In genomic region chr17:74883241-74883750, GRCh38 we compare ENCODE assay signal across 25 cellular contexts. TPM values are rescaled to one million over a fixed set of nuclear protein-coding genes. Genes with fewer than 3 reads are reported as not detected.
"Had no signal": no experiment of that assay in that cellular context is flagged by ENCODE, and none has a peak within 500 bp of the region (broad histone marks: within the 10 kb centered on the region; RNA-seq: fewer than 3 reads in every experiment).

No MANE protein-coding gene starts in this region.

- H3K27ac ChIP-seq: psoas muscle, sigmoid colon, stomach had no signal

- H3K27ac Mint-ChIP-seq: activated CD8-positive, alpha-beta T cell treated with anti-CD3 and anti-CD28 coated beads for 36 hours; activated naive CD8-positive, alpha-beta T cell treated with anti-CD3 and anti-CD28 coated beads for 36 hours; activated T-helper 17 cell treated with anti-CD3 and anti-CD28 coated beads, Interleukin-2, amount 50 U/mL, for 72 hours; memory B cell; stimulated activated effector memory CD8-positive, alpha-beta T cell treated with anti-CD3 and anti-CD28 coated beads, Interleukin-12 subunit alpha, Interleukin-12 subunit beta, amount 100 ng/mL, for 72 hours had no signal

- ATAC-seq: activated CD8-positive, alpha-beta T cell treated with anti-CD3 and anti-CD28 coated beads for 36 hours; activated T-helper 17 cell treated with anti-CD3 and anti-CD28 coated beads, Interleukin-2, amount 50 U/mL, for 72 hours; psoas muscle; stimulated activated effector memory CD8-positive, alpha-beta T cell treated with anti-CD3 and anti-CD28 coated beads, Interleukin-12 subunit alpha, Interleukin-12 subunit beta, amount 100 ng/mL, for 72 hours had no signal

- DNase-seq: activated CD4-positive, alpha-beta T cell treated with anti-CD3 and anti-CD28 coated beads for 48 hours; activated CD4-positive, CD25-positive, alpha-beta regulatory T cell; activated CD8-positive, alpha-beta T cell treated with anti-CD3 and anti-CD28 coated beads for 36 hours; activated naive CD4-positive, alpha-beta T cell; activated naive CD8-positive, alpha-beta T cell treated with anti-CD3 and anti-CD28 coated beads for 36 hours; activated T-cell treated with anti-CD3 and anti-CD28 coated beads, Interleukin-2, amount 50 U/mL, for 1 hour; amygdala; erythroblast; hypothalamus; islet precursor cell; psoas muscle; sigmoid colon; stimulated activated CD4-positive, alpha-beta T cell treated with anti-CD3 and anti-CD28 coated beads, Interleukin-4, amount 100 ng/mL, for 24 hours; stomach; trophoblast cell had no signal

- H3K4me1 ChIP-seq: psoas muscle, sigmoid colon had no signal

- H3K36me3 Mint-ChIP-seq: activated naive CD8-positive, alpha-beta T cell treated with anti-CD3 and anti-CD28 coated beads for 36 hours; memory B cell; stimulated activated effector memory CD8-positive, alpha-beta T cell treated with anti-CD3 and anti-CD28 coated beads, Interleukin-12 subunit alpha, Interleukin-12 subunit beta, amount 100 ng/mL, for 72 hours had no signal

- H3K9me3 ChIP-seq: psoas muscle, sigmoid colon, stomach had no signal

- H3K4me1 Mint-ChIP-seq: activated naive CD8-positive, alpha-beta T cell treated with anti-CD3 and anti-CD28 coated beads for 36 hours; activated T-helper 17 cell treated with anti-CD3 and anti-CD28 coated beads, Interleukin-2, amount 50 U/mL, for 72 hours; memory B cell; stimulated activated effector memory CD8-positive, alpha-beta T cell treated with anti-CD3 and anti-CD28 coated beads, Interleukin-12 subunit alpha, Interleukin-12 subunit beta, amount 100 ng/mL, for 72 hours had no signal

- H3K9me3 Mint-ChIP-seq: activated CD8-positive, alpha-beta T cell treated with anti-CD3 and anti-CD28 coated beads for 36 hours; activated naive CD8-positive, alpha-beta T cell treated with anti-CD3 and anti-CD28 coated beads for 36 hours; activated T-helper 17 cell treated with anti-CD3 and anti-CD28 coated beads, Interleukin-2, amount 50 U/mL, for 72 hours; memory B cell; stimulated activated effector memory CD8-positive, alpha-beta T cell treated with anti-CD3 and anti-CD28 coated beads, Interleukin-12 subunit alpha, Interleukin-12 subunit beta, amount 100 ng/mL, for 72 hours had no signal

- H3K4me3 Mint-ChIP-seq: activated CD8-positive, alpha-beta T cell treated with anti-CD3 and anti-CD28 coated beads for 36 hours; activated naive CD8-positive, alpha-beta T cell treated with anti-CD3 and anti-CD28 coated beads for 36 hours; activated T-helper 17 cell treated with anti-CD3 and anti-CD28 coated beads, Interleukin-2, amount 50 U/mL, for 72 hours; memory B cell; stimulated activated effector memory CD8-positive, alpha-beta T cell treated with anti-CD3 and anti-CD28 coated beads, Interleukin-12 subunit alpha, Interleukin-12 subunit beta, amount 100 ng/mL, for 72 hours had no signal

- H3K4me3 ChIP-seq: psoas muscle, sigmoid colon, stomach had no signal

RNA-seq across cellular contexts. Expression of gene FADS6, which starts 10.1 kb away (rescaled TPM):
- total RNA-seq: activated CD8-positive, alpha-beta T cell treated with anti-CD3 and anti-CD28 coated beads for 36 hours; activated naive CD8-positive, alpha-beta T cell treated with anti-CD3 and anti-CD28 coated beads for 36 hours; activated T-helper 17 cell treated with anti-CD3 and anti-CD28 coated beads, Interleukin-2, amount 50 U/mL, for 72 hours; cardiac septum; mononuclear cell; osteocyte; psoas muscle; sigmoid colon; T-helper 2 cell treated with Interferon-gamma antibody and Interleukin-4, amounts not matched to agents 100 ng/mL and 5 ng/mL, for 36 hours had no signal
- polyA plus RNA-seq: neural cell had no signal

RNA-seq across cellular contexts. Expression of gene GRIN2C, which starts 23.6 kb away (rescaled TPM):
- total RNA-seq: activated CD8-positive, alpha-beta T cell treated with anti-CD3 and anti-CD28 coated beads for 36 hours; activated naive CD8-positive, alpha-beta T cell treated with anti-CD3 and anti-CD28 coated beads for 36 hours; mononuclear cell had no signal

RNA-seq across cellular contexts. Expression of gene USH1G, which starts 39.8 kb away (rescaled TPM):
- total RNA-seq: activated CD8-positive, alpha-beta T cell treated with anti-CD3 and anti-CD28 coated beads for 36 hours; activated naive CD8-positive, alpha-beta T cell treated with anti-CD3 and anti-CD28 coated beads for 36 hours; activated T-helper 17 cell treated with anti-CD3 and anti-CD28 coated beads, Interleukin-2, amount 50 U/mL, for 72 hours; cardiac septum; mononuclear cell; osteocyte; psoas muscle; sigmoid colon; T-helper 2 cell treated with Interferon-gamma antibody and Interleukin-4, amounts not matched to agents 100 ng/mL and 5 ng/mL, for 36 hours had no signal
- polyA plus RNA-seq: neural cell, psoas muscle had no signal

RNA-seq across cellular contexts. Expression of gene OTOP2, which starts 40.8 kb away (rescaled TPM):
- total RNA-seq: activated CD8-positive, alpha-beta T cell treated with anti-CD3 and anti-CD28 coated beads for 36 hours; activated naive CD8-positive, alpha-beta T cell treated with anti-CD3 and anti-CD28 coated beads for 36 hours; activated T-helper 17 cell treated with anti-CD3 and anti-CD28 coated beads, Interleukin-2, amount 50 U/mL, for 72 hours; cardiac septum; frontal cortex; mononuclear cell; osteocyte; psoas muscle; T-helper 2 cell treated with Interferon-gamma antibody and Interleukin-4, amounts not matched to agents 100 ng/mL and 5 ng/mL, for 36 hours; temporal lobe had no signal
- polyA plus RNA-seq: neural cell, psoas muscle had no signal
